9 cellular contexts compared by ENCODE assay signal in the genomic region with DNA sequence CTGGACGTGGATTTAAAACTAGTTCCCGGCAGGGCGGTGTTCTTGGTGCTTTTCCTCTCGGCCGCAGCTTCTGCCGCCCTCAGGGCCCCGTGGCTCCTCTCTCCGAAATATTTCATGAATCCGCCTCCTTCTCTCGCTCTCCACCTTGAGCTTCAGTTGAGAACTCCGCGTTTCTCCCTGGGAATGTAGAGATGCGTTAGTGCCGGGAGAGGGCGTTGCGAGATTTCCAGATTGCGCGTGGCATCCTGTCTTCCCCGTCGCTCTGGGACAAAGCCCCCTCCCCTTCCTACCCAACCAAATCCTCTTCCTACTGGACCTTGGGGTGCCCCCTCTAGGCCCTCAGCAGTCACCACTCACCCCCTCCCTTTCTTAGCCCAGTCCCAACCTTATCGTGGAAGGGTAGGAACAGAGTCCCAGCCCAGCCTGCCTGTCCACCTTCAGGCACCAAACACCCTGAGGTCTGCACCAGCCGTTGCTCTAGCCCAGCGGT. TPM values are rescaled to one million over a fixed set of nuclear protein-coding genes. Genes with fewer than 3 reads are reported as not detected.
DNase-seq lines count a peak whose midpoint lies in the region; ATAC-seq and TF ChIP-seq lines count a peak whose summit lies in the region.
"Had no signal": no experiment of that assay in that cellular context is flagged by ENCODE, and none has a peak within 500 bp of the region (broad histone marks: within the 10 kb centered on the region; RNA-seq: fewer than 3 reads in every experiment).

No MANE protein-coding gene starts in this region.

- H3K9me3 ChIP-seq in adipocyte (ENCODE audit: control insufficient read depth, low read length), result peaks cover 13% of the 10 kb centered on the region
- peaks cover 6% of the 10 kb centered on the region for H3K9me3 ChIP-seq in lower lobe of right lung

- peak; percentile 70 for TF ChIP-seq CTCF in HFFc6 (IDR thresholded peaks at IDR 0.05)
- peak; percentile 41 for TF ChIP-seq CTCF in lower lobe of right lung (IDR thresholded peaks at IDR 0.05)

- H3K4me1 ChIP-seq in adipocyte (ENCODE audit: control insufficient read depth, insufficient read depth, low read length) (peaks cover 3% of the 10 kb centered on the region), lower lobe of right lung (peaks cover 9% of the 10 kb centered on the region)

- H3K9ac ChIP-seq in adipocyte (ENCODE audit: low read length), result peak overlapping the region; percentile 22

- H3K9me3 Mint-ChIP-seq in HFFc6, result peaks cover 16% of the 10 kb centered on the region

- peaks cover 32% of the 10 kb centered on the region for H3K27me3 Mint-ChIP-seq in HFFc6 (ENCODE audit: insufficient read depth)

- peaks cover 7% of the 10 kb centered on the region for H3K36me3 Mint-ChIP-seq in HFFc6 (ENCODE audit: low read depth)

- H3K4me3 ChIP-seq in adipocyte (ENCODE audit: low read length), result peak overlapping the region; percentile 48
- H3K4me3 ChIP-seq in lower lobe of right lung, result no peak overlapping the region

- DNase-seq in DMS153 (lab: John Stamatoyannopoulos, UW), result peak; percentile 7
- DNase-seq in DMS153 treated with DMSO at 0.1 percent for 48 hours (lab: John Stamatoyannopoulos, UW; ENCODE audit: unreplicated experiment), result no peak
- peak; percentile 33 for DNase-seq in HFFc6
- DNase-seq in adipocyte (ENCODE audit: low read depth), result peak; percentile 72
- DNase-seq in lower lobe of right lung, result peak; percentile 46

- H3K27me3 ChIP-seq in adipocyte (replicated peaks; ENCODE audit: control insufficient read depth, insufficient read depth, low read length), result peaks cover 49% of the 10 kb centered on the region
- peaks cover 51% of the 10 kb centered on the region for H3K27me3 ChIP-seq in lower lobe of right lung (ENCODE audit: low read depth)

- no peak overlapping the region for H3K27ac Mint-ChIP-seq in HFFc6

- H3K27ac ChIP-seq in lower lobe of right lung, result no peak overlapping the region

- intact Hi-C loops in lower lobe of right lung (cut with DNase I), result no loop called here

- ATAC-seq in lower lobe of right lung (peak; percentile 30 to 42), GM21360 (IDR thresholded peaks at IDR 0.05; ENCODE audit: unreplicated experiment) (no peak), HG03097 (IDR thresholded peaks at IDR 0.05; ENCODE audit: low FRiP score, unreplicated experiment) (no peak), HG02884 (IDR thresholded peaks at IDR 0.05; ENCODE audit: unreplicated experiment) (no peak)

- no peaks in the 10 kb centered on the region for H3K36me3 ChIP-seq in adipocyte (ENCODE audit: control insufficient read depth, insufficient read depth, low read length, severe bottlenecking)
- H3K36me3 ChIP-seq in lower lobe of right lung, result no peaks in the 10 kb centered on the region

- H3K4me1 Mint-ChIP-seq in HFFc6 (ENCODE audit: low read depth), result peaks cover 35% of the 10 kb centered on the region

- H3K4me3 Mint-ChIP-seq in HFFc6, result peak overlapping the region; percentile 53
- H3K4me3 Mint-ChIP-seq: CD8-positive, alpha-beta memory T cell had no signal

RNA-seq across cellular contexts. Expression of a gene that starts 15.5 kb away (rescaled TPM):
- total RNA-seq in HFFc6 (2021; fragmentation: NEBNext Ultra II Directional; extraction: Animal tissue kit (Norgen Biotek cat#: 25700)), result 10 to 100 TPM; 29.9 to 57.2 (median 53.5) TPM
- total RNA-seq in lower lobe of right lung, result 111 TPM

RNA-seq across cellular contexts. Expression of a gene that starts 22.7 kb away (rescaled TPM):
- under 1 TPM in 1 of 6 experiments, not detected in 5; 0.28 TPM for total RNA-seq in HFFc6 (2021; fragmentation: NEBNext Ultra II Directional; extraction: Animal tissue kit (Norgen Biotek cat#: 25700))
- total RNA-seq in lower lobe of right lung, result 45.4 TPM

RNA-seq across cellular contexts. Expression of a gene that starts 47.3 kb away (rescaled TPM):
- not detected for total RNA-seq in HFFc6 (2021; fragmentation: NEBNext Ultra II Directional; extraction: Animal tissue kit (Norgen Biotek cat#: 25700))
- not detected for total RNA-seq in lower lobe of right lung

Comparison
In these comparisons a context has a peak if more than half of its experiments do, and no peak if none do; other contexts are left out.
1. ATAC-seq: peak in lower lobe of right lung (2 of 2); none in GM21360 (single experiment), HG03097 (single experiment) and HG02884 (single experiment).
2. RNA of a gene that starts 22.7 kb away (total RNA-seq): 45.4 TPM in lower lobe of right lung (single experiment); 0.28 TPM in HFFc6; every median in the first group is over 10 times any median in the second.